9 cellular contexts compared by ENCODE assay signal in genomic region chr1:16498047-16498446, GRCh38. TPM values are rescaled to one million over a fixed set of nuclear protein-coding genes. Genes with fewer than 3 reads are reported as not detected.
DNase-seq lines count a peak whose midpoint lies in the region; TF ChIP-seq lines count a peak whose summit lies in the region.
"Not testable (repeated sequence)": the region's sequence is repeated elsewhere in the genome, so short reads cannot be mapped to it uniquely, and the experiment has no call there.
"Had no signal": no experiment of that assay in that cellular context is flagged by ENCODE, and none has a peak within 500 bp of the region (broad histone marks: within the 10 kb centered on the region; RNA-seq: fewer than 3 reads in every experiment).

No MANE protein-coding gene starts in this region.

- peak overlapping the region; percentile 95 for H3K4me2 ChIP-seq in BLaER1
- peak overlapping the region; percentile 86 for H3K4me2 ChIP-seq in neuronal stem cell (ENCODE audit: insufficient read depth, low read length, poor library complexity, severe bottlenecking)

- H3K4ac ChIP-seq in neuronal stem cell (ENCODE audit: low read length) = not testable (repeated sequence)

- H4K8ac ChIP-seq in neuronal stem cell (ENCODE audit: low read depth, low read length) = not testable (repeated sequence)

- DNase-seq in T-helper 2 cell treated with Interferon-gamma antibody and Interleukin-4, amounts not matched to agents 5 μg/mL and 100 μg/mL, for 36 hours (ENCODE audit: low spot score); adrenal gland; neuronal stem cell (ENCODE audit: low spot score): not testable (repeated sequence)

- H2BK12ac ChIP-seq in neuronal stem cell (ENCODE audit: low read length) = not testable (repeated sequence)

- peak overlapping the region; percentile 86 for H2AFZ ChIP-seq in neuronal stem cell (ENCODE audit: low read length)

- H3K4me3 ChIP-seq in BLaER1 (peak overlapping the region; percentile 85), adrenal gland (peak overlapping the region in 1 of 4 donors; percentile 99), iPS-18c (ENCODE audit: insufficient read depth, low read depth, low read length) (peak overlapping the region; percentile 77), neuronal stem cell (ENCODE audit: low read length in 2 of 2) (peak overlapping the region; percentile 62 to 88), subcutaneous abdominal adipose tissue (ENCODE audit: low read depth in 1 of 5, low read length in 5 of 5) (peak overlapping the region in 3 of 5 donors; percentile 66 to 86 (median 84))
- H3K4me3 ChIP-seq in endocrine pancreas (ENCODE audit: control insufficient read depth, insufficient read depth, low read length) = not testable (repeated sequence)

- not testable (repeated sequence) for H3K9me3 Mint-ChIP-seq in IgD-negative memory B cell; T-helper 2 cell treated with Interferon-gamma antibody and Interleukin-4, amounts not matched to agents 5 μg/mL and 100 μg/mL, for 36 hours

- TF ChIP-seq POLR2A in adrenal gland (IDR thresholded peaks at IDR 0.05) = not testable (repeated sequence)

- H3K23ac ChIP-seq in neuronal stem cell (ENCODE audit: low read depth, low read length, poor library complexity) = not testable (repeated sequence)

- H3K27ac Mint-ChIP-seq in IgD-negative memory B cell = peak overlapping the region; percentile 32 to 89 (median 53)
- H3K27ac Mint-ChIP-seq in T-helper 2 cell treated with Interferon-gamma antibody and Interleukin-4, amounts not matched to agents 5 μg/mL and 100 μg/mL, for 36 hours = peak overlapping the region; percentile 52

- H3K18ac ChIP-seq in neuronal stem cell (ENCODE audit: low read length) = not testable (repeated sequence)

- H3K4me1 ChIP-seq in BLaER1 (peaks cover 33% of the 10 kb centered on the region), adrenal gland (replicated peaks in 1 of 2) (peaks cover 0 to 17% of the 10 kb centered on the region in 2 donors), subcutaneous abdominal adipose tissue (ENCODE audit: control insufficient read depth in 5 of 5, insufficient read depth in 5 of 5, low read length in 5 of 5) (peaks cover 0 to 20% (median 12%) of the 10 kb centered on the region in 5 donors)
- H3K4me1 ChIP-seq in endocrine pancreas (ENCODE audit: control insufficient read depth, insufficient read depth, low read length); neuronal stem cell (ENCODE audit: control insufficient read depth in 2 of 2, insufficient read depth in 1 of 2, low read depth in 1 of 2, low read length in 2 of 2): not testable (repeated sequence)

- H3K79me1 ChIP-seq in neuronal stem cell (ENCODE audit: low read depth, low read length) = not testable (repeated sequence)

- not testable (repeated sequence) for TF ChIP-seq CTCF in adrenal gland (IDR thresholded peaks at IDR 0.05)

- not testable (repeated sequence) for H2BK15ac ChIP-seq in neuronal stem cell (ENCODE audit: low read length)

- not testable (repeated sequence) for H3K27me3 Mint-ChIP-seq in IgD-negative memory B cell; T-helper 2 cell treated with Interferon-gamma antibody and Interleukin-4, amounts not matched to agents 5 μg/mL and 100 μg/mL, for 36 hours (ENCODE audit: low read depth)

- H4K91ac ChIP-seq in neuronal stem cell (ENCODE audit: low read depth, low read length, poor library complexity) = not testable (repeated sequence)

- not testable (repeated sequence) for H3K36me3 Mint-ChIP-seq in IgD-negative memory B cell; T-helper 2 cell treated with Interferon-gamma antibody and Interleukin-4, amounts not matched to agents 5 μg/mL and 100 μg/mL, for 36 hours (ENCODE audit: low read depth)

- H4K20me1 ChIP-seq in BLaER1 = not testable (repeated sequence)

- intact Hi-C loops in adrenal gland (cut with DNase I) = not testable (repeated sequence)

- H3K9ac ChIP-seq in BLaER1 (peak overlapping the region; percentile 83; the same call in 1 of the 2 replicates), endocrine pancreas (ENCODE audit: control insufficient read depth, insufficient read depth, low read length) (peak overlapping the region; percentile 60), neuronal stem cell (ENCODE audit: low read depth, low read length, poor library complexity) (peak overlapping the region; percentile 98), subcutaneous abdominal adipose tissue (ENCODE audit: low read length in 5 of 5) (peak overlapping the region in 3 of 5 donors; percentile 51 to 71 (median 64))

- peak overlapping the region; percentile 79 to 96 (median 90) for H3K4me3 Mint-ChIP-seq in IgD-negative memory B cell
- peak overlapping the region; percentile 81 for H3K4me3 Mint-ChIP-seq in T-helper 2 cell treated with Interferon-gamma antibody and Interleukin-4, amounts not matched to agents 5 μg/mL and 100 μg/mL, for 36 hours

- H3K27ac ChIP-seq in BLaER1 (peak overlapping the region; percentile 80), adrenal gland (peak overlapping the region in 4 of 5 donors; percentile 61 to 89 (median 72))
- H3K27ac ChIP-seq in neuronal stem cell (replicated peaks; ENCODE audit: low read length); subcutaneous abdominal adipose tissue (ENCODE audit: low read depth, low read length): not testable (repeated sequence)

- H2BK120ac ChIP-seq in neuronal stem cell (ENCODE audit: low read depth, low read length) = not testable (repeated sequence)

- peak overlapping the region; percentile 87 for H2BK5ac ChIP-seq in neuronal stem cell (ENCODE audit: low read length)

- not testable (repeated sequence) for H2AK5ac ChIP-seq in neuronal stem cell (ENCODE audit: low read depth, low read length)

- H3K27me3 ChIP-seq in BLaER1; adrenal gland; endocrine pancreas (ENCODE audit: control insufficient read depth, insufficient read depth, low read length); neuronal stem cell (ENCODE audit: control insufficient read depth in 3 of 3, insufficient read depth in 3 of 3, low read depth in 1 of 3, low read length in 3 of 3); subcutaneous abdominal adipose tissue (ENCODE audit: control insufficient read depth in 5 of 5, insufficient read depth in 4 of 5, low read length in 5 of 5): not testable (repeated sequence)

- H3K4me1 Mint-ChIP-seq in IgD-negative memory B cell = peaks cover 8 to 12% (median 10%) of the 10 kb centered on the region in 3 donors
- peaks cover 18% of the 10 kb centered on the region for H3K4me1 Mint-ChIP-seq in T-helper 2 cell treated with Interferon-gamma antibody and Interleukin-4, amounts not matched to agents 5 μg/mL and 100 μg/mL, for 36 hours (ENCODE audit: low read depth)

- 18 to 35% (median 20%) methylated on average over 7 to 10 of the region's 10 CpGs for WGBS in adrenal gland, 4 donors
- WGBS in neuronal stem cell (ENCODE audit: extremely low coverage in 2 of 2, insufficient read length in 2 of 2, insufficient replicate concordance in 1 of 2), 2 donors = no CpG with 5 or more reads among the region's 10 CpGs

- H3K14ac ChIP-seq in neuronal stem cell (ENCODE audit: low read length) = not testable (repeated sequence)

- H3K36me3 ChIP-seq in BLaER1; adrenal gland (replicated peaks in 1 of 2); endocrine pancreas (ENCODE audit: control insufficient read depth, insufficient read depth, low read length); neuronal stem cell (replicated peaks in 1 of 2; ENCODE audit: control insufficient read depth in 2 of 2, insufficient read depth in 2 of 2, low read length in 2 of 2); subcutaneous abdominal adipose tissue (ENCODE audit: control insufficient read depth in 5 of 5, insufficient read depth in 5 of 5, low read length in 5 of 5): not testable (repeated sequence)

- H3K9me3 ChIP-seq in BLaER1; adrenal gland (replicated peaks in 1 of 3); endocrine pancreas (ENCODE audit: control insufficient read depth, low read length); iPS-18c (ENCODE audit: control insufficient read depth, insufficient read depth, low read length); neuronal stem cell (replicated peaks in 1 of 2; ENCODE audit: control insufficient read depth in 2 of 2, insufficient read depth in 1 of 2, low read depth in 1 of 2, low read length in 2 of 2); subcutaneous abdominal adipose tissue (ENCODE audit: control insufficient read depth in 5 of 5, low read length in 5 of 5): not testable (repeated sequence)

RNA-seq across cellular contexts. Expression of gene RNU1-1, which starts 16.0 kb away (rescaled TPM):
- polyA plus RNA-seq in IgD-negative memory B cell (not detected), adrenal gland (not detected)
- 1,000 to 10,000 TPM in 3 of 8 donors, 100 to 1,000 TPM in 1, under 1 TPM in 3, not detected in 1; under 0.01 to 2,119 (median 890) TPM for total RNA-seq in adrenal gland
- polyA plus RNA-seq in neuronal stem cell (2013, experiment 1 of 2) = 14.3 TPM
- polyA plus RNA-seq in neuronal stem cell (2013, experiment 2 of 2) = 15.9 TPM
- total RNA-seq: H4 had no signal

RNA-seq across cellular contexts. Expression of gene NECAP2, which starts 57.5 kb away (rescaled TPM):
- polyA plus RNA-seq in IgD-negative memory B cell (144 TPM), adrenal gland (10 to 100 TPM; 36.4 to 49.4 (median 37.5) TPM)
- 10 to 100 TPM; 51.6 to 93.0 (median 63.9) TPM for total RNA-seq in adrenal gland
- 38.4 TPM for polyA plus RNA-seq in neuronal stem cell (2013, experiment 1 of 2)
- polyA plus RNA-seq in neuronal stem cell (2013, experiment 2 of 2) = 38.2 TPM
